Comparison of ENCODE assay signal across 9 cellular contexts in genomic region chr1:163071381-163072255, GRCh38. TPM values are rescaled to one million over a fixed set of nuclear protein-coding genes. Genes with fewer than 3 reads are reported as not detected.
A peak's percentile ranks its signal among the peaks of the same experiment; 100 is the strongest.
DNase-seq lines count a peak whose midpoint lies in the region; ATAC-seq and TF ChIP-seq lines count a peak whose summit lies in the region.
"Had no signal": no experiment of that assay in that cellular context is flagged by ENCODE, and none has a peak within 500 bp of the region (broad histone marks: within the 10 kb centered on the region; RNA-seq: fewer than 3 reads in every experiment).

No MANE protein-coding gene starts in this region.

- H3K4me1 ChIP-seq in BE2C (peaks cover 24% of the 10 kb centered on the region), OCI-LY3 (ENCODE audit: low read length) (peaks cover 2% of the 10 kb centered on the region; the same call in 1 of the 2 replicates)

- TF ChIP-seq CTCF in BE2C (IDR thresholded peaks at IDR 0.05; ENCODE audit: low read depth, low read length) (peak; percentile 85), OCI-LY3 (IDR thresholded peaks at IDR 0.05; ENCODE audit: low read depth, low read length) (peak; percentile 74)

- peaks cover 69% of the 10 kb centered on the region for H3K36me3 ChIP-seq in BE2C
- no peaks in the 10 kb centered on the region for H3K36me3 ChIP-seq in OCI-LY3 (replicated peaks; ENCODE audit: low read depth, low read length)

- no peak overlapping the region; the same call in 1 of the 2 replicates for H2AFZ ChIP-seq in OCI-LY3 (ENCODE audit: low read depth, low read length)

- H3K79me2 ChIP-seq in OCI-LY3 (ENCODE audit: low read length): no peaks in the 10 kb centered on the region

- H3K4me1 Mint-ChIP-seq in activated T-cell treated with anti-CD3 and anti-CD28 coated beads, Interleukin-2, amount 50 U/mL, for 72 hours (ENCODE audit: low read depth): no peaks in the 10 kb centered on the region

- no peak overlapping the region for H3K9ac ChIP-seq in OCI-LY3 (ENCODE audit: low read length)

- H3K27ac ChIP-seq in OCI-LY3 (ENCODE audit: low read length): no peak overlapping the region

- H3K9me3 ChIP-seq in BE2C: no peaks in the 10 kb centered on the region
- no peaks in the 10 kb centered on the region for H3K9me3 ChIP-seq in OCI-LY3 (ENCODE audit: insufficient read depth, low read length)

- peaks cover 46% of the 10 kb centered on the region for H3K27me3 Mint-ChIP-seq in activated T-cell treated with anti-CD3 and anti-CD28 coated beads, Interleukin-2, amount 50 U/mL, for 72 hours (ENCODE audit: low read depth)

- H3K4me3 ChIP-seq in BE2C (ENCODE audit: low read depth, low read length) (peak overlapping the region; percentile 81), OCI-LY3 (ENCODE audit: low read length) (no peak overlapping the region)

- intact Hi-C loops in head of caudate nucleus (cut with DNase I): no loop called here

- H3K36me3 Mint-ChIP-seq in activated T-cell treated with anti-CD3 and anti-CD28 coated beads, Interleukin-2, amount 50 U/mL, for 72 hours (ENCODE audit: insufficient read depth in 2 of 2): no peaks in the 10 kb centered on the region
- H3K36me3 Mint-ChIP-seq: IgD-negative memory B cell had no signal

- DNase-seq in BE2C: peak; percentile 82
- DNase-seq in activated T-cell treated with anti-CD3 and anti-CD28 coated beads, Interleukin-2, amount 50 U/mL, for 72 hours: peak; percentile 36 to 47
- peak; percentile 26 to 82 (median 64) for DNase-seq in head of caudate nucleus
- DNase-seq in retina: peak; percentile 38

- H3K27ac Mint-ChIP-seq in activated T-cell treated with anti-CD3 and anti-CD28 coated beads, Interleukin-2, amount 50 U/mL, for 72 hours: no peak overlapping the region
- H3K27ac Mint-ChIP-seq: IgD-negative memory B cell had no signal

- ATAC-seq in GM18861 (IDR thresholded peaks at IDR 0.05; ENCODE audit: unreplicated experiment) (peak; percentile 66), HG03565 (IDR thresholded peaks at IDR 0.05; ENCODE audit: unreplicated experiment) (peak; percentile 65), GM18505 (IDR thresholded peaks at IDR 0.05; ENCODE audit: unreplicated experiment) (no peak)
- peak in 1 of 2 donors; percentile 39 for ATAC-seq in activated T-cell treated with anti-CD3 and anti-CD28 coated beads, Interleukin-2, amount 50 U/mL, for 72 hours (replicated peaks in 1 of 2)

- H3K27me3 ChIP-seq in BE2C: no peaks in the 10 kb centered on the region
- H3K27me3 ChIP-seq in OCI-LY3 (ENCODE audit: low read depth, low read length): peaks cover 55% of the 10 kb centered on the region

- no peaks in the 10 kb centered on the region for H3K9me3 Mint-ChIP-seq in activated T-cell treated with anti-CD3 and anti-CD28 coated beads, Interleukin-2, amount 50 U/mL, for 72 hours
- H3K9me3 Mint-ChIP-seq: IgD-negative memory B cell had no signal

- H3K4me3 Mint-ChIP-seq in activated T-cell treated with anti-CD3 and anti-CD28 coated beads, Interleukin-2, amount 50 U/mL, for 72 hours: no peak overlapping the region
- H3K4me3 Mint-ChIP-seq: IgD-negative memory B cell had no signal

- peak overlapping the region; percentile 52 for H3K4me2 ChIP-seq in OCI-LY3 (ENCODE audit: low read length)

- no peaks in the 10 kb centered on the region for H4K20me1 ChIP-seq in OCI-LY3 (ENCODE audit: insufficient read depth, low read length)

- TF ChIP-seq POLR2A in GM18505 (IDR thresholded peaks at IDR 0.05; ENCODE audit: borderline replicate concordance, extremely low read depth, insufficient read depth, insufficient read length): no peak

RNA-seq across cellular contexts. Expression of gene RGS4, which starts 2.5 kb away (rescaled TPM):
- 285 TPM for polyA plus RNA-seq in BE2C (2012; ENCODE audit: insufficient read depth, insufficient read length, low read depth)
- total RNA-seq in activated T-cell treated with anti-CD3 and anti-CD28 coated beads, Interleukin-2, amount 50 U/mL, for 72 hours: not detected
- polyA plus RNA-seq: IgD-negative memory B cell had no signal
